Comparison of ENCODE assay signal across 38 cellular contexts in the genomic region with DNA sequence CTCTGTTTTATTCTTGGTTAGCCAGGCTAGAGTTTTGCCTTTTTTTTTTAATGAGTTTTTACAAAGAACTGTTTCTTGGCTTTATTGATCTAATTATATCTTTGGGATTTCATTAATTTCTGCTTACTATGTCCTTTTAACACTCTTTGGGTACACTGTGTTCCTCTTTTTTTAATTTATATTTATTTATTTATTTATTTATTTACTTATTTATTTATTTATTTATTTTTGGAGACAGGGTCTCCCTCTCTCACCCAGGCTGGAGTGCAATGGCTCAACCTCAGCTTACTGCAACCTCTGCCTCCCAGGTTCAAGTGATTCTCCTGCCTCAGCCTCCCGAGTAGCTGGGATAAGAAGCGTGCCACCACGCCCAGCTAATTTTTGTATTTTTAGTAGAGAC.
"Had no signal": no experiment of that assay in that cellular context is flagged by ENCODE, and none has a peak within 500 bp of the region (broad histone marks: within the 10 kb centered on the region; RNA-seq: fewer than 3 reads in every experiment).

No MANE protein-coding gene starts in this region.

- H3K9me3 Mint-ChIP-seq: activated B cell treated with CpG ODN at 0.5 μM for 24 hours; activated CD4-positive, alpha-beta memory T cell treated with anti-CD3 and anti-CD28 coated beads for 36 hours; activated CD4-positive, alpha-beta T cell treated with anti-CD3 and anti-CD28 coated beads, Interleukin-2, amount 10 ng/mL, durations not matched to agents 24 days and 14 days; activated CD8-positive, alpha-beta T cell treated with anti-CD3 and anti-CD28 coated beads for 36 hours; activated naive CD4-positive, alpha-beta T cell treated with anti-CD3 and anti-CD28 coated beads for 36 hours; activated naive CD4-positive, alpha-beta T cell treated with anti-CD3 and anti-CD28 coated beads, Interleukin-2, amount 50 U/mL, for 72 hours; activated naive CD8-positive, alpha-beta T cell treated with anti-CD3 and anti-CD28 coated beads for 36 hours; activated T-cell treated with anti-CD3 and anti-CD28 coated beads, Interleukin-2, amount 50 U/mL, for 4 hours; activated T-cell treated with anti-CD3 and anti-CD28 coated beads, Interleukin-2, amount 50 U/mL, for 72 hours; activated T-helper 1 cell treated with anti-CD3 and anti-CD28 coated beads, Interleukin-12 subunit alpha, Interleukin-12 subunit beta, Interleukin-2, Interleukin-4 antibody, amounts not matched to agents 30 ng/mL and 10 ng/mL and 1 ng/mL, durations not matched to agents 14 hours and 24 hours and 36 hours; activated T-helper 17 cell treated with anti-CD3 and anti-CD28 coated beads, Interleukin-2, amount 50 U/mL, for 72 hours; central memory CD8-positive, alpha-beta T cell; T-helper 1 cell treated with Interleukin-12 subunit alpha and Interleukin-12 subunit beta and Interleukin-4 antibody, amounts not matched to agents 30 μg/mL and 1 μg/mL, for 36 hours; T-helper 2 cell treated with Interferon-gamma antibody and Interleukin-4, amounts not matched to agents 5 μg/mL and 100 μg/mL, for 36 hours had no signal

- H3K36me3 Mint-ChIP-seq: activated CD4-positive, alpha-beta memory T cell treated with anti-CD3 and anti-CD28 coated beads for 36 hours; activated naive CD4-positive, alpha-beta T cell treated with anti-CD3 and anti-CD28 coated beads, Interleukin-2, amount 50 U/mL, for 72 hours; activated naive CD8-positive, alpha-beta T cell treated with anti-CD3 and anti-CD28 coated beads for 36 hours; brain had no signal

- H3K36me3 ChIP-seq: adrenal gland, cardiac muscle cell had no signal

- ATAC-seq: activated CD8-positive, alpha-beta T cell treated with anti-CD3 and anti-CD28 coated beads for 36 hours; activated naive CD4-positive, alpha-beta T cell treated with anti-CD3 and anti-CD28 coated beads, Interleukin-2, amount 50 U/mL, for 72 hours; activated T-cell treated with anti-CD3 and anti-CD28 coated beads, Interleukin-2, amount 50 U/mL, for 4 hours; activated T-cell treated with anti-CD3 and anti-CD28 coated beads, Interleukin-2, amount 50 U/mL, for 72 hours; activated T-helper 17 cell treated with anti-CD3 and anti-CD28 coated beads, Interleukin-2, amount 50 U/mL, for 72 hours had no signal

- H3K27ac ChIP-seq: adrenal gland, cardiac muscle cell, VCaP had no signal

- H3K9me3 ChIP-seq: adrenal gland had no signal

- H3K27me3 ChIP-seq: adrenal gland, cardiac muscle cell had no signal

- DNase-seq: activated B cell treated with CpG ODN at 0.5 μM for 24 hours; activated CD4-positive, alpha-beta memory T cell treated with anti-CD3 and anti-CD28 coated beads for 36 hours; activated CD4-positive, alpha-beta T cell treated with anti-CD3 and anti-CD28 coated beads for 4 hours; activated CD4-positive, alpha-beta T cell treated with anti-CD3 and anti-CD28 coated beads, Interleukin-2, amount 10 ng/mL, durations not matched to agents 24 days and 14 days; activated CD4-positive, alpha-beta T cell treated with anti-CD3 and anti-CD28 coated beads, Interleukin-2, amount 50 U/mL, for 1 hour; activated CD4-positive, alpha-beta T cell treated with anti-CD3 and anti-CD28 coated beads, Interleukin-2, amount 50 U/mL, for 4 hours; activated CD4-positive, CD25-positive, alpha-beta regulatory T cell treated with anti-CD3 and anti-CD28 coated beads, Interleukin-2, amount 50 U/mL, for 72 hours; activated CD8-positive, alpha-beta memory T cell treated with anti-CD3 and anti-CD28 coated beads, Interleukin-2, amount 50 U/mL, for 4 hours; activated CD8-positive, alpha-beta T cell treated with anti-CD3 and anti-CD28 coated beads for 36 hours; activated effector memory CD4-positive, alpha-beta T cell treated with anti-CD3 and anti-CD28 coated beads, Interleukin-2, amount 50 U/mL, for 16 hours; activated gamma-delta T cell treated with Interleukin-2 at 50 U/mL for 16 hours; activated naive CD4-positive, alpha-beta T cell; activated naive CD4-positive, alpha-beta T cell treated with anti-CD3 and anti-CD28 coated beads for 36 hours; activated naive CD4-positive, alpha-beta T cell treated with anti-CD3 and anti-CD28 coated beads, Interleukin-2, amount 50 U/mL, for 16 hours; activated naive CD8-positive, alpha-beta T cell treated with anti-CD3 and anti-CD28 coated beads for 36 hours; activated T-cell treated with anti-CD3 and anti-CD28 coated beads for 4 hours; activated T-cell treated with anti-CD3 and anti-CD28 coated beads, Interleukin-2, amount 50 U/mL, for 1 hour; activated T-cell treated with anti-CD3 and anti-CD28 coated beads, Interleukin-2, amount 50 U/mL, for 4 hours; activated T-cell treated with anti-CD3 and anti-CD28 coated beads, Interleukin-2, amount 50 U/mL, for 72 hours; amniotic stem cell; aorta; caudate nucleus; cerebellar nuclear complex; T-helper 2 cell; T-helper 9 cell had no signal

- H3K4me1 ChIP-seq: adrenal gland had no signal

- H3K4me3 Mint-ChIP-seq: activated B cell treated with CpG ODN at 0.5 μM for 24 hours; activated CD4-positive, alpha-beta memory T cell treated with anti-CD3 and anti-CD28 coated beads for 36 hours; activated CD4-positive, alpha-beta T cell treated with anti-CD3 and anti-CD28 coated beads, Interleukin-2, amount 10 ng/mL, durations not matched to agents 24 days and 14 days; activated CD8-positive, alpha-beta T cell treated with anti-CD3 and anti-CD28 coated beads for 36 hours; activated naive CD4-positive, alpha-beta T cell treated with anti-CD3 and anti-CD28 coated beads for 36 hours; activated naive CD8-positive, alpha-beta T cell treated with anti-CD3 and anti-CD28 coated beads for 36 hours; activated T-cell treated with anti-CD3 and anti-CD28 coated beads, Interleukin-2, amount 50 U/mL, for 4 hours; activated T-cell treated with anti-CD3 and anti-CD28 coated beads, Interleukin-2, amount 50 U/mL, for 72 hours; activated T-helper 1 cell treated with anti-CD3 and anti-CD28 coated beads, Interleukin-12 subunit alpha, Interleukin-12 subunit beta, Interleukin-2, Interleukin-4 antibody, amounts not matched to agents 30 ng/mL and 10 ng/mL and 1 ng/mL, durations not matched to agents 14 hours and 24 hours and 36 hours; activated T-helper 17 cell treated with anti-CD3 and anti-CD28 coated beads, Interleukin-2, amount 50 U/mL, for 72 hours; brain; central memory CD8-positive, alpha-beta T cell; T-helper 1 cell treated with Interleukin-12 subunit alpha and Interleukin-12 subunit beta and Interleukin-4 antibody, amounts not matched to agents 30 μg/mL and 1 μg/mL, for 36 hours; T-helper 2 cell treated with Interferon-gamma antibody and Interleukin-4, amounts not matched to agents 5 μg/mL and 100 μg/mL, for 36 hours had no signal

- H3K4me3 ChIP-seq: adrenal gland, cardiac muscle cell had no signal

- FAIRE-seq: astrocyte, bronchial epithelial cell, TTC549 had no signal

- H3K27ac Mint-ChIP-seq: activated B cell treated with CpG ODN at 0.5 μM for 24 hours; activated CD4-positive, alpha-beta memory T cell treated with anti-CD3 and anti-CD28 coated beads for 36 hours; activated CD4-positive, alpha-beta T cell treated with anti-CD3 and anti-CD28 coated beads, Interleukin-2, amount 10 ng/mL, durations not matched to agents 24 days and 14 days; activated CD8-positive, alpha-beta T cell treated with anti-CD3 and anti-CD28 coated beads for 36 hours; activated naive CD4-positive, alpha-beta T cell treated with anti-CD3 and anti-CD28 coated beads for 36 hours; activated naive CD4-positive, alpha-beta T cell treated with anti-CD3 and anti-CD28 coated beads, Interleukin-2, amount 50 U/mL, for 72 hours; activated naive CD8-positive, alpha-beta T cell treated with anti-CD3 and anti-CD28 coated beads for 36 hours; activated T-cell treated with anti-CD3 and anti-CD28 coated beads, Interleukin-2, amount 50 U/mL, for 72 hours; activated T-helper 1 cell treated with anti-CD3 and anti-CD28 coated beads, Interleukin-12 subunit alpha, Interleukin-12 subunit beta, Interleukin-2, Interleukin-4 antibody, amounts not matched to agents 30 ng/mL and 10 ng/mL and 1 ng/mL, durations not matched to agents 14 hours and 24 hours and 36 hours; activated T-helper 17 cell treated with anti-CD3 and anti-CD28 coated beads, Interleukin-2, amount 50 U/mL, for 72 hours; T-helper 1 cell treated with Interleukin-12 subunit alpha and Interleukin-12 subunit beta and Interleukin-4 antibody, amounts not matched to agents 30 μg/mL and 1 μg/mL, for 36 hours; T-helper 2 cell treated with Interferon-gamma antibody and Interleukin-4, amounts not matched to agents 5 μg/mL and 100 μg/mL, for 36 hours had no signal

- H3K4me1 Mint-ChIP-seq: activated naive CD8-positive, alpha-beta T cell treated with anti-CD3 and anti-CD28 coated beads for 36 hours; activated T-helper 17 cell treated with anti-CD3 and anti-CD28 coated beads, Interleukin-2, amount 50 U/mL, for 72 hours; central memory CD8-positive, alpha-beta T cell had no signal

- H3K27me3 Mint-ChIP-seq: activated CD8-positive, alpha-beta T cell treated with anti-CD3 and anti-CD28 coated beads for 36 hours; activated naive CD8-positive, alpha-beta T cell treated with anti-CD3 and anti-CD28 coated beads for 36 hours had no signal
